ENCODE assay signal across 10 cellular contexts in genomic region chr14:54651649-54652048, GRCh38.
DNase-seq lines count a peak whose midpoint lies in the region; ATAC-seq, FAIRE-seq and TF ChIP-seq lines count a peak whose summit lies in the region.
"Had no signal": no experiment of that assay in that cellular context is flagged by ENCODE, and none has a peak within 500 bp of the region (broad histone marks: within the 10 kb centered on the region; RNA-seq: fewer than 3 reads in every experiment).

No MANE protein-coding gene starts in this region.

- H3K4me1 Mint-ChIP-seq in nephron progenitor cell: peaks cover 44% of the 10 kb centered on the region

- FAIRE-seq in A549 (lab: Jason Lieb, UNC): no peak
- no peak for FAIRE-seq in H54 (lab: Jason Lieb, UNC)

- H3K9me3 Mint-ChIP-seq in nephron progenitor cell: no peaks in the 10 kb centered on the region
- H3K9me3 Mint-ChIP-seq: IgD-negative memory B cell had no signal

- H3K27ac ChIP-seq in A549 (peak overlapping the region; percentile 86 to 88), epithelial cell of prostate (peak overlapping the region; percentile 92)

- CTCF ChIA-PET in A549 (lab: Yijun Ruan, JAX): interaction anchor here (0.7 to 1.9 kb wide), 5 partner anchors 8 to 123 kb away, joined by 3 to 12 read pairs (median 6); partner anchors contain the start of gene SAMD4A

- TF ChIP-seq CTCF in A549 (IDR thresholded peaks at IDR 0.05) (no peak), nephron progenitor cell (IDR thresholded peaks at IDR 0.05) (no peak)

- H3K36me3 Mint-ChIP-seq in nephron progenitor cell (ENCODE audit: low read depth): no peaks in the 10 kb centered on the region

- TF ChIP-seq POLR2A in A549 (IDR thresholded peaks at IDR 0.05; ENCODE audit: low read length): no peak
- no peak for TF ChIP-seq POLR2A in H54 (IDR thresholded peaks at IDR 0.05; ENCODE audit: low read depth, low read length)

- H3K4me2 ChIP-seq in A549: peak overlapping the region; percentile 91

- H3K4me1 ChIP-seq in A549: peaks cover 52% of the 10 kb centered on the region

- no peaks in the 10 kb centered on the region for H3K9me3 ChIP-seq in A549

- H3K27me3 Mint-ChIP-seq in nephron progenitor cell (ENCODE audit: low read depth, poor library complexity): peaks cover 7% of the 10 kb centered on the region
- H3K27me3 Mint-ChIP-seq: IgD-negative memory B cell had no signal

- TF ChIP-seq EP300 in A549 (IDR thresholded peaks at IDR 0.05): no peak

- POLR2A ChIA-PET in A549 (lab: Yijun Ruan, JAX): interaction anchor here (0.9 to 1.6 kb wide), 6 partner anchors 14 to 121 kb away, joined by 3 to 7 read pairs (median 4); partner anchors contain the start of gene SAMD4A

- peak; percentile 17 to 33; a peak in 3 of 6 replicates for ATAC-seq in A549

- DNase-seq in A549 (ENCODE audit: low read depth in 1 of 2, low spot score in 1 of 2) (peak in 1 of 2 experiments; percentile 10), RKO (ENCODE audit: low spot score) (peak; percentile 11), epithelial cell of prostate (ENCODE audit: low read depth, low spot score) (no peak), nephron progenitor cell (no peak), H54 (ENCODE audit: insufficient read length, low spot score) (no peak), NCI-H2171 treated with DMSO at 0.1 percent for 48 hours (lab: John Stamatoyannopoulos, UW) (no peak), OCI-M2 (lab: John Stamatoyannopoulos, UW; ENCODE audit: unreplicated experiment) (no peak)
- no peak for DNase-seq in stimulated activated CD4-positive, alpha-beta T cell treated with anti-CD3 and anti-CD28 coated beads, Interleukin-1b, Interleukin-23, amount 100 ng/mL, for 48 hours
- DNase-seq: T-helper 2 cell had no signal

- H3K4me3 Mint-ChIP-seq in nephron progenitor cell: no peak overlapping the region
- H3K4me3 Mint-ChIP-seq: IgD-negative memory B cell had no signal

- WGBS in A549 (ENCODE audit: missing lambda C conversion rate): 12% methylated on average over 4 of the region's 4 CpGs

- no peak for TF ChIP-seq RAD21 in A549 (conservative IDR thresholded peaks at IDR 0.05 in 1 of 2, IDR thresholded peaks at IDR 0.05 in 1 of 2)

- peak overlapping the region; percentile 17; the same call in 2 of the 3 replicates for H3K4me3 ChIP-seq in A549

- H3K27ac Mint-ChIP-seq in nephron progenitor cell: peak overlapping the region; percentile 90
- H3K27ac Mint-ChIP-seq: IgD-negative memory B cell had no signal

TF ChIP-seq in A549, 52 proteins besides CTCF, POLR2A, EP300 and RAD21:
- TF ChIP-seq ZFP36 (IDR thresholded peaks at IDR 0.05; ENCODE audit: borderline replicate concordance, partially characterized antibody) (no peak), FOXS1 (CRISPR knock-in tag; IDR thresholded peaks at IDR 0.05) (no peak), CEBPB (IDR thresholded peaks at IDR 0.05) (peak in 1 of 2 experiments; percentile 10; a peak in 1 of 4 replicates), CHD2 (IDR thresholded peaks at IDR 0.05; ENCODE audit: low read length, partially characterized antibody) (no peak), ZSCAN20 (CRISPR knock-in tag; IDR thresholded peaks at IDR 0.05) (no peak), HOXB5 (CRISPR knock-in tag; IDR thresholded peaks at IDR 0.05) (no peak), MAX (IDR thresholded peaks at IDR 0.05) (peak; percentile 4; the same call in 1 of the 2 replicates), MYC (IDR thresholded peaks at IDR 0.05; ENCODE audit: borderline replicate concordance, low read length) (no peak), REST (IDR thresholded peaks at IDR 0.05) (no peak), E2F6 (IDR thresholded peaks at IDR 0.05; ENCODE audit: borderline replicate concordance, low read depth) (no peak), CHD4 (IDR thresholded peaks at IDR 0.05; ENCODE audit: borderline replicate concordance) (no peak), SREBF2 (IDR thresholded peaks at IDR 0.05) (no peak)
